ENCODE assay signal across 8 cellular contexts in the genomic region with DNA sequence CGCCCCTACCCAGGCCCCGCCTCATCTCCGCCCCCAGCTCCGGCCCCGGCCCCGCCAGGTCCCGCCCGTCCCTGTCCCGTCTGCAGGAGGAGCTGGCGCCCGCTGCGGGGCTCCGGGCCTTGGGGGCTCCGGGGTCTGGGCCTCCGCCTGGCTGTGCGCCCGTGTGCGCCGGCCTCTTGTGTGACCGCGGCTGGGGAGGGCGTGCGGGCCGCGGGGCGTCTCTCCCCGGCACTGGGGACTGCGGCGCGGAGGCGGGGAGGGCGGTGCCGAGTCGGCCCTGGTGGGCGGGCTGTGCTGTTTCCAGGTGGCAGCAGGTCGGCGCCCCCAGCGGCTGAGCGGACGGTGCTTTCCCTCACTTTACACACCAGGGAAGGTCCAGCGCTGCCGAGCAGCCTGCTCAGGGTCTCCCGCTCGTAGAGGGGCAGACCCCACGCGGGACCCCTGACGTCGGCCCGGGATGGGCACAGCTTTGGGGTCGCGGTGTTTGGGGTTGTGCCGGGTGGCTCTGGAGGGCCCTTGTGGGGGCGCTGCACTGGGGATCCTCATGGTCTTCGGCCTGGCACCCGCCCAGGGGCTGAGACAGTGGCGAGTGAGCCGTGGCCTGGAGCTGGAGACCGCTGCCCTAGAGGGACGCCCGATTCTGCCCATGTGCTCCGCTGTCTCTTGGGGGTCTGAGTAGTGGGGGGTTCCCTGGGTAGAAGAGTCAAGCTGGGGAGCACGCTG. TPM values are rescaled to one million over a fixed set of nuclear protein-coding genes. Genes with fewer than 3 reads are reported as not detected.
DNase-seq lines count a peak whose midpoint lies in the region; ATAC-seq lines count a peak whose summit lies in the region.

No MANE protein-coding gene starts in this region.

- DNase-seq in DMS153 treated with DMSO at 0.1 percent for 48 hours (lab: John Stamatoyannopoulos, UW; ENCODE audit: unreplicated experiment) = peak; percentile 67
- peak; percentile 23 for DNase-seq in OCI-M2 (lab: John Stamatoyannopoulos, UW; ENCODE audit: unreplicated experiment)
- peak; percentile 90 for DNase-seq in activated T-cell treated with anti-CD3 and anti-CD28 coated beads, Interleukin-2, amount 50 U/mL, for 4 hours
- DNase-seq in fibroblast of gingiva (ENCODE audit: low read depth) = peak; percentile 76
- DNase-seq in natural killer cell treated with Interleukin-12 subunit alpha and Interleukin-12 subunit beta and Interleukin-15 and Interleukin-18, amount 100 ng/mL, for 72 hours (ENCODE audit: low spot score) = peak; percentile 88
- DNase-seq in stimulated activated naive CD8-positive, alpha-beta T cell treated with anti-CD3 and anti-CD28 coated beads, Interleukin-15, Interleukin-2, amounts not matched to agents 100 U/mL and 50 U/mL, for 24 hours = peak; percentile 92

- ATAC-seq in GM21526 (IDR thresholded peaks at IDR 0.05; ENCODE audit: low FRiP score, unreplicated experiment) = peak; percentile 61
- peak; percentile 68 to 73 for ATAC-seq in activated T-cell treated with anti-CD3 and anti-CD28 coated beads, Interleukin-2, amount 50 U/mL, for 4 hours
- ATAC-seq in natural killer cell treated with Interleukin-12 subunit alpha and Interleukin-12 subunit beta and Interleukin-15 and Interleukin-18, amount 100 ng/mL, for 72 hours = peak; percentile 89 to 93
- peak; percentile 69 for ATAC-seq in stimulated activated naive CD8-positive, alpha-beta T cell treated with anti-CD3 and anti-CD28 coated beads, Interleukin-15, Interleukin-2, amounts not matched to agents 100 U/mL and 50 U/mL, for 24 hours

- WGBS in HUES64 = 2% methylated on average over 62 of the region's 62 CpGs

- H3K27me3 Mint-ChIP-seq in activated T-cell treated with anti-CD3 and anti-CD28 coated beads, Interleukin-2, amount 50 U/mL, for 4 hours (ENCODE audit: low read depth) = no peaks in the 10 kb centered on the region
- no peaks in the 10 kb centered on the region for H3K27me3 Mint-ChIP-seq in natural killer cell treated with Interleukin-12 subunit alpha and Interleukin-12 subunit beta and Interleukin-15 and Interleukin-18, amount 100 ng/mL, for 72 hours

- peak overlapping the region in 1 of 2 donors; percentile 13 for H3K27ac Mint-ChIP-seq in natural killer cell treated with Interleukin-12 subunit alpha and Interleukin-12 subunit beta and Interleukin-15 and Interleukin-18, amount 100 ng/mL, for 72 hours

- peak overlapping the region; percentile 95 for H3K4me3 ChIP-seq in HUES64 (ENCODE audit: low read length)

- peaks cover 4% of the 10 kb centered on the region; the same call in 1 of the 2 replicates for H3K9me3 ChIP-seq in HUES64 (ENCODE audit: insufficient read depth, low read depth, low read length)

- peak overlapping the region; percentile 80 for H3K27ac ChIP-seq in HUES64 (ENCODE audit: low read depth, low read length)

- H3K9me3 Mint-ChIP-seq in activated T-cell treated with anti-CD3 and anti-CD28 coated beads, Interleukin-2, amount 50 U/mL, for 4 hours = no peaks in the 10 kb centered on the region
- H3K9me3 Mint-ChIP-seq in natural killer cell treated with Interleukin-12 subunit alpha and Interleukin-12 subunit beta and Interleukin-15 and Interleukin-18, amount 100 ng/mL, for 72 hours = no peaks in the 10 kb centered on the region

- H3K4me3 Mint-ChIP-seq in activated T-cell treated with anti-CD3 and anti-CD28 coated beads, Interleukin-2, amount 50 U/mL, for 4 hours = peak overlapping the region; percentile 86
- H3K4me3 Mint-ChIP-seq in natural killer cell treated with Interleukin-12 subunit alpha and Interleukin-12 subunit beta and Interleukin-15 and Interleukin-18, amount 100 ng/mL, for 72 hours = peak overlapping the region; percentile 80

- H3K4me1 Mint-ChIP-seq in activated T-cell treated with anti-CD3 and anti-CD28 coated beads, Interleukin-2, amount 50 U/mL, for 4 hours (ENCODE audit: low read depth) = peaks cover 22% of the 10 kb centered on the region
- H3K4me1 Mint-ChIP-seq in natural killer cell treated with Interleukin-12 subunit alpha and Interleukin-12 subunit beta and Interleukin-15 and Interleukin-18, amount 100 ng/mL, for 72 hours (ENCODE audit: low read depth in 2 of 2) = peaks cover 8 to 11% of the 10 kb centered on the region in 2 donors

- H3K36me3 ChIP-seq in HUES64 (ENCODE audit: insufficient read depth, low read length) = peaks cover 27% of the 10 kb centered on the region

- peaks cover 5% of the 10 kb centered on the region; the same call in 1 of the 2 replicates for H3K4me1 ChIP-seq in HUES64 (ENCODE audit: insufficient read depth, low read length)

- H3K36me3 Mint-ChIP-seq in activated T-cell treated with anti-CD3 and anti-CD28 coated beads, Interleukin-2, amount 50 U/mL, for 4 hours (ENCODE audit: insufficient read depth) = peaks cover 16% of the 10 kb centered on the region
- peaks cover 15% of the 10 kb centered on the region for H3K36me3 Mint-ChIP-seq in natural killer cell treated with Interleukin-12 subunit alpha and Interleukin-12 subunit beta and Interleukin-15 and Interleukin-18, amount 100 ng/mL, for 72 hours

- no peaks in the 10 kb centered on the region for H3K27me3 ChIP-seq in HUES64 (ENCODE audit: insufficient read depth, low read length)

- H3K9ac ChIP-seq in HUES64 (ENCODE audit: low read depth, low read length) = peak overlapping the region; percentile 84

RNA-seq across cellular contexts. Expression of a gene that starts 0.7 kb away (rescaled TPM):
- 30.0 TPM for polyA plus RNA-seq in HUES64 (2013, experiment 1 of 2)
- polyA plus RNA-seq in HUES64 (2013, experiment 2 of 2) = 27.7 TPM
- 10 to 100 TPM; 49.2 to 53.5 (median 51.8) TPM for total RNA-seq in activated T-cell treated with anti-CD3 and anti-CD28 coated beads, Interleukin-2, amount 50 U/mL, for 4 hours
- 10 to 100 TPM; 27.8 to 70.6 TPM for total RNA-seq in natural killer cell treated with Interleukin-12 subunit alpha and Interleukin-12 subunit beta and Interleukin-15 and Interleukin-18, amount 100 ng/mL, for 72 hours

RNA-seq across cellular contexts. Expression of a gene that starts 16.0 kb away (rescaled TPM):
- 70.5 TPM for polyA plus RNA-seq in HUES64 (2013, experiment 1 of 2)
- 62.6 TPM for polyA plus RNA-seq in HUES64 (2013, experiment 2 of 2)
- total RNA-seq in activated T-cell treated with anti-CD3 and anti-CD28 coated beads, Interleukin-2, amount 50 U/mL, for 4 hours = 100 to 1,000 TPM in 1 of 3 donors, 10 to 100 TPM in 2; 89.5 to 110 (median 94.9) TPM
- 100 to 1,000 TPM in 1 of 2 donors, 10 to 100 TPM in 1; 65.1 to 155 TPM for total RNA-seq in natural killer cell treated with Interleukin-12 subunit alpha and Interleukin-12 subunit beta and Interleukin-15 and Interleukin-18, amount 100 ng/mL, for 72 hours

RNA-seq across cellular contexts. Expression of a gene that starts 31.9 kb away (rescaled TPM):
- 9.9 TPM for polyA plus RNA-seq in HUES64 (2013, experiment 1 of 2)
- 9.4 TPM for polyA plus RNA-seq in HUES64 (2013, experiment 2 of 2)
- total RNA-seq in activated T-cell treated with anti-CD3 and anti-CD28 coated beads, Interleukin-2, amount 50 U/mL, for 4 hours = 10 to 100 TPM; 13.9 to 22.5 (median 18.7) TPM
- 10 to 100 TPM; 36.6 to 60.1 TPM for total RNA-seq in natural killer cell treated with Interleukin-12 subunit alpha and Interleukin-12 subunit beta and Interleukin-15 and Interleukin-18, amount 100 ng/mL, for 72 hours

Comparison
In these comparisons a context has a peak if more than half of its experiments do, and no peak if none do; other contexts are left out.
1. Peak in every context shown above with its lines: DNase-seq, ATAC-seq, H3K4me3 ChIP-seq and H3K27ac ChIP-seq.
2. DNase-seq: peak in every context shown above with its lines; median percentile 92 in stimulated activated naive CD8-positive, alpha-beta T cell treated with anti-CD3 and anti-CD28 coated beads, Interleukin-15, Interleukin-2, amounts not matched to agents 100 U/mL and 50 U/mL, for 24 hours; 90 in activated T-cell treated with anti-CD3 and anti-CD28 coated beads, Interleukin-2, amount 50 U/mL, for 4 hours; 88 in natural killer cell treated with Interleukin-12 subunit alpha and Interleukin-12 subunit beta and Interleukin-15 and Interleukin-18, amount 100 ng/mL, for 72 hours; 76 in fibroblast of gingiva; 67 in DMS153 treated with DMSO at 0.1 percent for 48 hours; 23 in OCI-M2.